ENCODE assay signal across 8 cellular contexts in the genomic region with DNA sequence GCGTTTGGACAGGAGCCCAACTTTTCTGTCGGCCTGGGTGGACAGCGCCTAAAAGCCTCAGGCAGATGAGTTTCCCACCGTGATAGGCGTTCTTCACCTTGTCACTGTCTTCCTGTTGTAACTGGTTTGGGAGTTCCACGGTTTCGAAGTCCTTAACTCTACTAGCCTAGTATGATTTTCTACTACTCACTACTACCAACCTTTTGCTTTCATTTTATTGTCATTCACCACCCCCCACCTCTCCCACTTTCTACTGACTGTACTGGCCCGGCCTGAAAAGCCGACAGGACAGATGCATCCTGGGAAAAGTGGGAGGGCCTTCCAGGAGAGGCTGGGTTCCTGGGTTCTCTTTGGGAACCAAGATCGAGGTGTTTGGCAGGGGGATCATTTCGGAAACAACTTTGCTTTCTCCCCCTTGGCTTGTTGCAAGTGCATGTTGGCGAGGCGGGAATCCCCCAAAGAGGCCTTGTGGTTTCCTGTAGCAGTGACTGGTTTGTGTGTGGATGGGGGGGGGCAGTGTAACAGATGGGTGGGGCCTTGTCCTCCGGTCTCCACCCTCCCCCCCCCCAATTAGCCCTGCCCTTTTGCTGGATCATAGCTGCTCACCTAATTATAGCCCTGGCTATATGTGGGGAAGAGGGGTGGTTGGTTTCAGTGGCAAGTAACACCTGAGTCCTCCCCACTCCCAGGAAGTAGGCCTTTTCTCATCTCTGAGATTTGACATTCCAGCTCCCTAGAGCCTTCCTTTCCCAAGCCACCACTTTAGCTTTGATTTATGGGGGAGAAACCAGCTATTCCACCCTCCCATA. TPM values are rescaled to one million over a fixed set of nuclear protein-coding genes. Genes with fewer than 3 reads are reported as not detected.
A peak's percentile ranks its signal among the peaks of the same experiment; 100 is the strongest.
DNase-seq lines count a peak whose midpoint lies in the region; ATAC-seq and TF ChIP-seq lines count a peak whose summit lies in the region.

No MANE protein-coding gene starts in this region.

- H2AFZ ChIP-seq in GM23338 = no peak overlapping the region

- peaks cover 37% of the 10 kb centered on the region for H3K79me2 ChIP-seq in GM23338 (replicated peaks; ENCODE audit: insufficient read depth)

- H4K20me1 ChIP-seq in GM23338 (replicated peaks; ENCODE audit: insufficient read depth) = peaks cover 43% of the 10 kb centered on the region

- peak overlapping the region; percentile 98 for H3K4me3 Mint-ChIP-seq in GM23338
- peak overlapping the region; percentile 94 for H3K4me3 Mint-ChIP-seq in activated CD4-positive, alpha-beta T cell treated with anti-CD3 and anti-CD28 coated beads for 36 hours

- H3K9me3 Mint-ChIP-seq in GM23338 = peaks cover 9% of the 10 kb centered on the region; the same call in 2 of the 3 replicates
- no peaks in the 10 kb centered on the region for H3K9me3 Mint-ChIP-seq in activated CD4-positive, alpha-beta T cell treated with anti-CD3 and anti-CD28 coated beads for 36 hours (ENCODE audit: low read depth)

- H3K36me3 ChIP-seq in GM23338 (ENCODE audit: insufficient read depth) = peaks cover 34% of the 10 kb centered on the region

- peaks cover 21% of the 10 kb centered on the region; the same call in 1 of the 2 replicates for H3K4me1 ChIP-seq in GM23338 (ENCODE audit: insufficient read depth)

- peak overlapping the region; percentile 98 for H3K4me2 ChIP-seq in GM23338

- TF ChIP-seq CTCF in AG10803 (conservative IDR thresholded peaks at IDR 0.05; ENCODE audit: low read length) (no peak), GM23338 (conservative IDR thresholded peaks at IDR 0.05; ENCODE audit: low read depth in 2 of 2) (no peak), choroid plexus epithelial cell (conservative IDR thresholded peaks at IDR 0.05; ENCODE audit: low read depth, low read length) (no peak)

- peak; percentile 33 for ATAC-seq in GM23338
- ATAC-seq in activated CD4-positive, alpha-beta T cell treated with anti-CD3 and anti-CD28 coated beads for 36 hours = peak; percentile 52
- ATAC-seq in GM21529 (IDR thresholded peaks at IDR 0.05; ENCODE audit: unreplicated experiment) = no peak

- peaks cover 60% of the 10 kb centered on the region for H3F3A ChIP-seq in GM23338 (replicated peaks; ENCODE audit: low read depth)

- H3K4me1 Mint-ChIP-seq in GM23338 = peaks cover 46% of the 10 kb centered on the region
- peaks cover 53% of the 10 kb centered on the region for H3K4me1 Mint-ChIP-seq in activated CD4-positive, alpha-beta T cell treated with anti-CD3 and anti-CD28 coated beads for 36 hours

- CTCF ChIA-PET in activated CD4-positive, alpha-beta T cell treated with anti-CD3 and anti-CD28 coated beads for 36 hours (lab: Charles Lee) = interaction anchor here (1.0 to 2.3 kb wide), 4 partner anchors 12 to 172 kb away, joined by 3 to 7 read pairs (median 5); a partner anchor contains a TSS

- intact Hi-C loops in activated CD4-positive, alpha-beta T cell treated with anti-CD3 and anti-CD28 coated beads for 36 hours (cut with DNase I, micrococcal nuclease) = loop anchor here (1.0 to 5.0 kb wide), 7 partner anchors 57 to 657 kb away; a partner anchor contains a TSS

- peaks cover 39% of the 10 kb centered on the region for H3K27me3 Mint-ChIP-seq in GM23338 (ENCODE audit: insufficient read depth, low read depth, poor library complexity)
- H3K27me3 Mint-ChIP-seq in activated CD4-positive, alpha-beta T cell treated with anti-CD3 and anti-CD28 coated beads for 36 hours = no peaks in the 10 kb centered on the region

- H3K36me3 Mint-ChIP-seq in GM23338 (ENCODE audit: low read depth) = peaks cover 56% of the 10 kb centered on the region
- peaks cover 51% of the 10 kb centered on the region for H3K36me3 Mint-ChIP-seq in activated CD4-positive, alpha-beta T cell treated with anti-CD3 and anti-CD28 coated beads for 36 hours (ENCODE audit: low read depth)

- H3K4me3 ChIP-seq in AG10803 (ENCODE audit: low read length) = peak overlapping the region; percentile 93
- peak overlapping the region; percentile 98 for H3K4me3 ChIP-seq in GM23338
- H3K4me3 ChIP-seq in choroid plexus epithelial cell (ENCODE audit: low read depth, low read length) = peak overlapping the region; percentile 72

- no peaks in the 10 kb centered on the region for H3K9me2 ChIP-seq in GM23338 (ENCODE audit: insufficient read depth)

- H3K27me3 ChIP-seq in GM23338 (ENCODE audit: insufficient read depth) (no peaks in the 10 kb centered on the region), layer of hippocampus (ENCODE audit: control insufficient read depth, insufficient read depth, low read length) (no peaks in the 10 kb centered on the region)

- POLR2A ChIA-PET in activated CD4-positive, alpha-beta T cell treated with anti-CD3 and anti-CD28 coated beads for 36 hours (lab: Charles Lee) = interaction anchor here (0.6 to 1.9 kb wide), 4 partner anchors 21 to 379 kb away, joined by 3 to 9 read pairs (median 3); a partner anchor contains a TSS

- H3K27ac ChIP-seq in GM23338 (ENCODE audit: low read depth) (peak overlapping the region; percentile 99), layer of hippocampus (ENCODE audit: low read depth, low read length) (peak overlapping the region; percentile 99)

- DNase-seq in AG10803 (ENCODE audit: low read depth) (peak; percentile 77), GM23338 (ENCODE audit: low spot score) (peak; percentile 91), NCI-H345 treated with DMSO at 0.1 percent for 48 hours (lab: John Stamatoyannopoulos, UW; ENCODE audit: unreplicated experiment) (peak; percentile 39), choroid plexus epithelial cell (ENCODE audit: low read depth) (peak; percentile 88)
- DNase-seq in activated CD4-positive, alpha-beta T cell treated with anti-CD3 and anti-CD28 coated beads for 36 hours = peak; percentile 87
- peak; percentile 70 to 81 for DNase-seq in stimulated activated CD4-positive, alpha-beta T cell treated with anti-CD3 and anti-CD28 coated beads, Interleukin-1b, Interleukin-23, amount 100 ng/mL, for 4 hours (ENCODE audit: low read depth in 2 of 2)

- H3K27ac Mint-ChIP-seq in GM23338 = peak overlapping the region; percentile 99
- H3K27ac Mint-ChIP-seq in activated CD4-positive, alpha-beta T cell treated with anti-CD3 and anti-CD28 coated beads for 36 hours = peak overlapping the region; percentile 94

TF ChIP-seq in GM23338, 12 proteins besides CTCF, POLR2A, EP300 and RAD21:
- TF ChIP-seq, protein P1, sequence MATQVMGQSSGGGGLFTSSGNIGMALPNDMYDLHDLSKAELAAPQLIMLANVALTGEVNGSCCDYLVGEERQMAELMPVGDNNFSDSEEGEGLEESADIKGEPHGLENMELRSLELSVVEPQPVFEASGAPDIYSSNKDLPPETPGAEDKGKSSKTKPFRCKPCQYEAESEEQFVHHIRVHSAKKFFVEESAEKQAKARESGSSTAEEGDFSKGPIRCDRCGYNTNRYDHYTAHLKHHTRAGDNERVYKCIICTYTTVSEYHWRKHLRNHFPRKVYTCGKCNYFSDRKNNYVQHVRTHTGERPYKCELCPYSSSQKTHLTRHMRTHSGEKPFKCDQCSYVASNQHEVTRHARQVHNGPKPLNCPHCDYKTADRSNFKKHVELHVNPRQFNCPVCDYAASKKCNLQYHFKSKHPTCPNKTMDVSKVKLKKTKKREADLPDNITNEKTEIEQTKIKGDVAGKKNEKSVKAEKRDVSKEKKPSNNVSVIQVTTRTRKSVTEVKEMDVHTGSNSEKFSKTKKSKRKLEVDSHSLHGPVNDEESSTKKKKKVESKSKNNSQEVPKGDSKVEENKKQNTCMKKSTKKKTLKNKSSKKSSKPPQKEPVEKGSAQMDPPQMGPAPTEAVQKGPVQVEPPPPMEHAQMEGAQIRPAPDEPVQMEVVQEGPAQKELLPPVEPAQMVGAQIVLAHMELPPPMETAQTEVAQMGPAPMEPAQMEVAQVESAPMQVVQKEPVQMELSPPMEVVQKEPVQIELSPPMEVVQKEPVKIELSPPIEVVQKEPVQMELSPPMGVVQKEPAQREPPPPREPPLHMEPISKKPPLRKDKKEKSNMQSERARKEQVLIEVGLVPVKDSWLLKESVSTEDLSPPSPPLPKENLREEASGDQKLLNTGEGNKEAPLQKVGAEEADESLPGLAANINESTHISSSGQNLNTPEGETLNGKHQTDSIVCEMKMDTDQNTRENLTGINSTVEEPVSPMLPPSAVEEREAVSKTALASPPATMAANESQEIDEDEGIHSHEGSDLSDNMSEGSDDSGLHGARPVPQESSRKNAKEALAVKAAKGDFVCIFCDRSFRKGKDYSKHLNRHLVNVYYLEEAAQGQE (IDR thresholded peaks at IDR 0.05; ENCODE audit: unreplicated experiment) = no peak
- TF ChIP-seq POLR2AphosphoS5 (IDR thresholded peaks at IDR 0.05; ENCODE audit: low read depth) = peak; percentile 53
TF ChIP-seq in GM23338: peak in this region for 1.

RNA-seq across cellular contexts. Expression of a gene that starts 1.4 kb away (rescaled TPM):
- 791 and 833 TPM in 2 replicates for total RNA-seq in GM23338 (2014; rRNA removed; shearing (Covaris generic))
- polyA plus RNA-seq in GM23338 (2016; fragmentation: Nextera tagmentation; extraction: Ambion mirVana) = 1,562 and 1,621 TPM in 2 replicates
- 100 to 1,000 TPM; 780 to 934 TPM for total RNA-seq in activated CD4-positive, alpha-beta T cell treated with anti-CD3 and anti-CD28 coated beads for 36 hours

RNA-seq across cellular contexts. Expression of a gene that starts 6.3 kb away (rescaled TPM):
- 64.8 and 83.4 TPM in 2 replicates for total RNA-seq in GM23338 (2014; rRNA removed; shearing (Covaris generic))
- 117 and 122 TPM in 2 replicates for polyA plus RNA-seq in GM23338 (2016; fragmentation: Nextera tagmentation; extraction: Ambion mirVana)
- total RNA-seq in activated CD4-positive, alpha-beta T cell treated with anti-CD3 and anti-CD28 coated beads for 36 hours = 10 to 100 TPM; 31.3 to 56.1 TPM

RNA-seq across cellular contexts. Expression of a gene that starts 14.4 kb away (rescaled TPM):
- 20.6 and 36.5 TPM in 2 replicates for total RNA-seq in GM23338 (2014; rRNA removed; shearing (Covaris generic))
- 22.1 and 22.5 TPM in 2 replicates for polyA plus RNA-seq in GM23338 (2016; fragmentation: Nextera tagmentation; extraction: Ambion mirVana)
- total RNA-seq in activated CD4-positive, alpha-beta T cell treated with anti-CD3 and anti-CD28 coated beads for 36 hours = under 1 TPM; 0.34 to 0.67 TPM

RNA-seq across cellular contexts. Expression of a gene that starts 20.3 kb away (rescaled TPM):
- 36.8 and 42.3 TPM in 2 replicates for total RNA-seq in GM23338 (2014; rRNA removed; shearing (Covaris generic))
- polyA plus RNA-seq in GM23338 (2016; fragmentation: Nextera tagmentation; extraction: Ambion mirVana) = 6.3 and 6.7 TPM in 2 replicates
- total RNA-seq in activated CD4-positive, alpha-beta T cell treated with anti-CD3 and anti-CD28 coated beads for 36 hours = 10 to 100 TPM; 22.5 to 29.1 TPM

RNA-seq across cellular contexts. Expression of a gene that starts 27.3 kb away (rescaled TPM):
- 10.2 and 13.6 TPM in 2 replicates for total RNA-seq in GM23338 (2014; rRNA removed; shearing (Covaris generic))
- 6.3 and 6.9 TPM in 2 replicates for polyA plus RNA-seq in GM23338 (2016; fragmentation: Nextera tagmentation; extraction: Ambion mirVana)
- total RNA-seq in activated CD4-positive, alpha-beta T cell treated with anti-CD3 and anti-CD28 coated beads for 36 hours = under 1 TPM; 0.16 to 0.25 TPM

Comparison
In these comparisons a context has a peak if more than half of its experiments do, and no peak if none do; other contexts are left out.
1. DNase-seq: peak in every context shown above with its lines; median percentile 91 in GM23338; 88 in choroid plexus epithelial cell; 87 in activated CD4-positive, alpha-beta T cell treated with anti-CD3 and anti-CD28 coated beads for 36 hours; 77 in AG10803; 76 in stimulated activated CD4-positive, alpha-beta T cell treated with anti-CD3 and anti-CD28 coated beads, Interleukin-1b, Interleukin-23, amount 100 ng/mL, for 4 hours; 39 in NCI-H345 treated with DMSO at 0.1 percent for 48 hours.
2. RNA of a gene that starts 14.4 kb away (total RNA-seq): 20.6 to 36.5 TPM in GM23338; 0.34 to 0.67 TPM in activated CD4-positive, alpha-beta T cell treated with anti-CD3 and anti-CD28 coated beads for 36 hours; every median in the first group is over 10 times any median in the second.
3. Peak in every context shown above with its lines, with median percentiles within 50 percentile points of each other: H3K4me3 ChIP-seq.